9 cellular contexts compared by ENCODE assay signal in genomic region chrX:133985164-133986007, GRCh38. TPM values are rescaled to one million over a fixed set of nuclear protein-coding genes. Genes with fewer than 3 reads are reported as not detected.
DNase-seq lines count a peak whose midpoint lies in the region; ATAC-seq and TF ChIP-seq lines count a peak whose summit lies in the region.
"Had no signal": no experiment of that assay in that cellular context is flagged by ENCODE, and none has a peak within 500 bp of the region (broad histone marks: within the 10 kb centered on the region; RNA-seq: fewer than 3 reads in every experiment).

TSS of gene GPC3 (minus strand) at chrX:133985594.

- H3K27me3 Mint-ChIP-seq in naive thymus-derived CD4-positive, alpha-beta T cell, result peaks cover 11 to 50% (median 18%) of the 10 kb centered on the region in 5 donors

- H3K36me3 Mint-ChIP-seq in naive thymus-derived CD4-positive, alpha-beta T cell, result no peaks in the 10 kb centered on the region

- CTCF ChIA-PET in naive thymus-derived CD4-positive, alpha-beta T cell (lab: Charles Lee), result interaction anchor here (1.0 kb wide), 1 partner anchor 240 kb away, joined by 3 read pairs; no protein-coding TSS in a partner anchor

- TF ChIP-seq POLR2A in erythroblast (IDR thresholded peaks at IDR 0.05; ENCODE audit: low read length) (no peak), suprapubic skin (IDR thresholded peaks at IDR 0.05) (no peak)

- peaks cover 0 to 8% (median 4%) of the 10 kb centered on the region in 7 donors for H3K4me1 Mint-ChIP-seq in naive thymus-derived CD4-positive, alpha-beta T cell

- H3K36me3 ChIP-seq in naive thymus-derived CD4-positive, alpha-beta T cell (ENCODE audit: control insufficient read depth in 2 of 3, insufficient read depth in 3 of 3, low read length in 3 of 3), result no peaks in the 10 kb centered on the region
- no peaks in the 10 kb centered on the region for H3K36me3 ChIP-seq in suprapubic skin

- H3K27ac ChIP-seq in naive thymus-derived CD4-positive, alpha-beta T cell (ENCODE audit: low read depth, low read length), result no peak within 1 kb of the TSS
- H3K27ac ChIP-seq in suprapubic skin, result no peak within 1 kb of the TSS

- H3K4me1 ChIP-seq in naive thymus-derived CD4-positive, alpha-beta T cell (ENCODE audit: control insufficient read depth in 2 of 2, insufficient read depth in 2 of 2, low read length in 2 of 2), result no peaks in the 10 kb centered on the region
- H3K4me1 ChIP-seq in suprapubic skin, result peaks cover 13% of the 10 kb centered on the region

- peaks cover 0 to 3% of the 10 kb centered on the region in 2 donors for H3K27me3 ChIP-seq in naive thymus-derived CD4-positive, alpha-beta T cell (ENCODE audit: control insufficient read depth in 2 of 2, insufficient read depth in 2 of 2, low read length in 2 of 2)
- H3K27me3 ChIP-seq in suprapubic skin, result peaks cover 10% of the 10 kb centered on the region

- POLR2A ChIA-PET in naive thymus-derived CD4-positive, alpha-beta T cell (lab: Charles Lee), result no interaction called here

- TF ChIP-seq EP300 in suprapubic skin (IDR thresholded peaks at IDR 0.05), result no peak

- intact Hi-C loops in naive thymus-derived CD4-positive, alpha-beta T cell (cut with micrococcal nuclease), result loop anchor here in 1 of 2 donors (10.0 kb wide), 1 partner anchor 61 kb away; no protein-coding TSS in a partner anchor

- no peak within 1 kb of the TSS for H3K4me3 ChIP-seq in naive thymus-derived CD4-positive, alpha-beta T cell (ENCODE audit: low read length)
- H3K4me3 ChIP-seq in suprapubic skin, result peak within 1 kb of the TSS; percentile 45

- H3K9me3 ChIP-seq in naive thymus-derived CD4-positive, alpha-beta T cell (ENCODE audit: control insufficient read depth in 2 of 3, low read length in 3 of 3), result no peaks in the 10 kb centered on the region
- no peaks in the 10 kb centered on the region for H3K9me3 ChIP-seq in suprapubic skin

- TF ChIP-seq CTCF in suprapubic skin (IDR thresholded peaks at IDR 0.05), result no peak

- H3K9me3 Mint-ChIP-seq in naive thymus-derived CD4-positive, alpha-beta T cell, result peaks cover 0 to 3% (median 0%) of the 10 kb centered on the region in 11 donors

- 52% methylated on average over 50 of the region's 90 CpGs for WGBS in suprapubic skin

- peak; percentile 17 to 45 for DNase-seq in NCI-H2081 (lab: John Stamatoyannopoulos, UW)
- no peak for DNase-seq in NCI-H2081 treated with DMSO at 0.1 percent for 48 hours (lab: John Stamatoyannopoulos, UW)
- peak; percentile 54 for DNase-seq in NCI-H2227 treated with DMSO at 0.1 percent for 48 hours (lab: John Stamatoyannopoulos, UW)
- DNase-seq in activated CD8-positive, alpha-beta memory T cell treated with anti-CD3 and anti-CD28 coated beads, Interleukin-2, amount 50 U/mL, for 4 hours, result peak; percentile 33
- DNase-seq in erythroblast (lab: John Stamatoyannopoulos, UW), result peak; percentile 25 to 34
- peak; percentile 14 to 61 (median 39) for DNase-seq in naive thymus-derived CD4-positive, alpha-beta T cell
- DNase-seq in suprapubic skin (ENCODE audit: low spot score in 2 of 2), result peak in 1 of 2 donors; percentile 59

- peak; percentile 88 for ATAC-seq in naive thymus-derived CD4-positive, alpha-beta T cell
- ATAC-seq in GM18517 (IDR thresholded peaks at IDR 0.05; ENCODE audit: unreplicated experiment), result no peak

- H3K4me3 Mint-ChIP-seq in naive thymus-derived CD4-positive, alpha-beta T cell, result peak within 1 kb of the TSS; percentile 69 to 89 (median 80)

- H3K27ac Mint-ChIP-seq in naive thymus-derived CD4-positive, alpha-beta T cell, result no peak within 1 kb of the TSS

RNA-seq across cellular contexts. Expression of gene GPC3, which starts in this region (rescaled TPM):
- under 1 TPM; 0.24 to 0.88 (median 0.42) TPM for total RNA-seq in naive thymus-derived CD4-positive, alpha-beta T cell
- polyA plus RNA-seq in naive thymus-derived CD4-positive, alpha-beta T cell, result 1 to 10 TPM; 2.5 to 6.0 TPM
- total RNA-seq in suprapubic skin, result 10 to 100 TPM in 2 of 4 donors, 1 to 10 TPM in 2; 4.9 to 10.9 (median 9.2) TPM
- polyA plus RNA-seq: AG04450 had no signal
